Comparison of ENCODE assay signal across 8 cellular contexts in the genomic region with DNA sequence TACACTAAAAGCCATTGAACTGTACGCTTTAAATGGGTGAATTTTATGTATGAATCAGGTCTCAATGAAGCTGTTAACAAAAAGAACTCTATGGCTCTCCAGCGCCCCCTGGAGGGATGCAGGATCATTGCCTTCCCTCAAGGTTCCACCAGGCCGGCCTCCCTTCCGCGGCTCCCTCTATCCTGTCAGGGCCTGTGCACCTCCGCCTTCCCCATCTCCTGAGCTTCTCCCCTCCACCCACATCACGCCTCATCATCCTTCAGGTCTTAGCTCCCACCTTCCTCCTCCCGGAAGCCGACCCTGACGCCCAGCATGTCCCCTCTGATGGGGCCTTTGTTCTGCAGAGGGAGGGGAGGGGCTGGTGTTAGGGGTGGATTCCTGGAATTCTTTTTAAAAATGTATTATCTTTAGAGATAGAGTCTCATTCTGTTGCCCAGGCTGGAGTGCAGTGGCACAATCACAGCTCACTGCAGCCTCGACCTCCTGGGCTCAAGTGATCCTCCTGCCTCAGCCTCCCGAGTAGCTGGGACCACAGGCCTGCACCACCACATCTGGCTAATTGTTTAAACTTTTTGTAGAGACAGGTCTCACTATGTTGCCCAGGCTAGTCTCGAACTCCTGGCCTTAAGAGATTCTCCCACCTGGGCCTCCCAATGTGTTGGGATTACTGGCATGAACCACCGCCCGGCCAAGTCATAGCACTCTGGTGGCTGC. TPM values are rescaled to one million over a fixed set of nuclear protein-coding genes. Genes with fewer than 3 reads are reported as not detected.
A peak's percentile ranks its signal among the peaks of the same experiment; 100 is the strongest.
DNase-seq lines count a peak whose midpoint lies in the region; ATAC-seq lines count a peak whose summit lies in the region.

No MANE protein-coding gene starts in this region.

- H2AFZ ChIP-seq in Karpas-422 (ENCODE audit: low read length) = no peak overlapping the region

- H3K9me3 ChIP-seq in Karpas-422 (ENCODE audit: low read length) (no peaks in the 10 kb centered on the region), SK-N-MC (ENCODE audit: low read depth, low read length) (no peaks in the 10 kb centered on the region)

- H4K20me1 ChIP-seq in Karpas-422 (ENCODE audit: insufficient read depth, low read depth, low read length) = no peaks in the 10 kb centered on the region

- H3K9me3 Mint-ChIP-seq in activated naive CD4-positive, alpha-beta T cell treated with anti-CD3 and anti-CD28 coated beads for 36 hours = no peaks in the 10 kb centered on the region

- H3K4me1 Mint-ChIP-seq in activated naive CD4-positive, alpha-beta T cell treated with anti-CD3 and anti-CD28 coated beads for 36 hours (ENCODE audit: low read depth) = peaks cover 2% of the 10 kb centered on the region

- H3K27me3 ChIP-seq in Karpas-422 (ENCODE audit: low read length) = no peaks in the 10 kb centered on the region

- peaks cover 5% of the 10 kb centered on the region for H3K4me1 ChIP-seq in Karpas-422 (ENCODE audit: low read length)

- no peak overlapping the region for H3K27ac Mint-ChIP-seq in activated naive CD4-positive, alpha-beta T cell treated with anti-CD3 and anti-CD28 coated beads for 36 hours

- H3K36me3 ChIP-seq in Karpas-422 (ENCODE audit: insufficient read depth, low read length) (no peaks in the 10 kb centered on the region), SK-N-MC (ENCODE audit: insufficient read depth, low read length) (no peaks in the 10 kb centered on the region)

- peaks cover 2% of the 10 kb centered on the region for H3K27me3 Mint-ChIP-seq in activated naive CD4-positive, alpha-beta T cell treated with anti-CD3 and anti-CD28 coated beads for 36 hours (ENCODE audit: low read depth)

- DNase-seq in DMS79 treated with DMSO at 0.1 percent for 48 hours (lab: John Stamatoyannopoulos, UW) (peak; percentile 64), Karpas-422 (peak; percentile 89), SK-N-MC (ENCODE audit: low read depth, low spot score) (peak; percentile 26), Right ventricle myocardium inferior (ENCODE audit: missing footprints) (peak; percentile 91), posterior cingulate gyrus (peak; percentile 54 to 95 (median 81)), ureter (ENCODE audit: low spot score) (peak; percentile 77)
- DNase-seq in activated naive CD4-positive, alpha-beta T cell treated with anti-CD3 and anti-CD28 coated beads for 36 hours = peak; percentile 91

- H3K4me3 Mint-ChIP-seq in activated naive CD4-positive, alpha-beta T cell treated with anti-CD3 and anti-CD28 coated beads for 36 hours = no peak overlapping the region

- H3K27ac ChIP-seq in Karpas-422 (ENCODE audit: low read length) (no peak overlapping the region), SK-N-MC (no peak overlapping the region)

- CTCF ChIA-PET in activated naive CD4-positive, alpha-beta T cell treated with anti-CD3 and anti-CD28 coated beads for 36 hours (lab: Charles Lee) = interaction anchor here (0.5 to 3.7 kb wide), 24 partner anchors 9 to 157 kb away, joined by 3 to 25 read pairs (median 4); a partner anchor contains a TSS

- intact Hi-C loops in activated naive CD4-positive, alpha-beta T cell treated with anti-CD3 and anti-CD28 coated beads for 36 hours (cut with micrococcal nuclease) = loop anchor here (1.0 kb wide), 3 partner anchors 37 to 107 kb away; no protein-coding TSS in a partner anchor
- intact Hi-C loops in Right ventricle myocardium inferior (cut with DNase I) (loop anchor here (2.0 kb wide), 1 partner anchor 95 kb away; no protein-coding TSS in a partner anchor), posterior cingulate gyrus (cut with DNase I) (loop anchor here (1.0 kb wide), 1 partner anchor 95 kb away; no protein-coding TSS in a partner anchor)

- no peaks in the 10 kb centered on the region for H3K9me2 ChIP-seq in Karpas-422 (replicated peaks; ENCODE audit: insufficient read depth, low read length)

- peak; percentile 46 for ATAC-seq in Right ventricle myocardium inferior
- ATAC-seq in HG02970 (IDR thresholded peaks at IDR 0.05; ENCODE audit: low FRiP score, unreplicated experiment) = no peak

- H3K4me2 ChIP-seq in Karpas-422 (ENCODE audit: low read depth, low read length, poor library complexity, severe bottlenecking) = no peak overlapping the region

- H3K4me3 ChIP-seq in Karpas-422 (ENCODE audit: low read length) (no peak overlapping the region), SK-N-MC (no peak overlapping the region)

- no peaks in the 10 kb centered on the region for H3K36me3 Mint-ChIP-seq in activated naive CD4-positive, alpha-beta T cell treated with anti-CD3 and anti-CD28 coated beads for 36 hours (ENCODE audit: low read depth)

- H3K9ac ChIP-seq in Karpas-422 (ENCODE audit: low read length) = no peak overlapping the region
- H3K9ac ChIP-seq in SK-N-MC (ENCODE audit: insufficient read length) = no peak overlapping the region

- H3K79me2 ChIP-seq in Karpas-422 (ENCODE audit: low read length) = no peaks in the 10 kb centered on the region

RNA-seq across cellular contexts. Expression of a gene that starts 27.7 kb away (rescaled TPM):
- total RNA-seq in Karpas-422 (2014; rRNA removed; shearing (Covaris generic); ENCODE audit: low replicate concordance) = 3.3 and 11.2 TPM in 2 replicates
- total RNA-seq in activated naive CD4-positive, alpha-beta T cell treated with anti-CD3 and anti-CD28 coated beads for 36 hours = not detected
- total RNA-seq in Right ventricle myocardium inferior = 3.8 TPM
- total RNA-seq in ureter = 20.0 TPM

RNA-seq across cellular contexts. Expression of a gene that starts 42.6 kb away (rescaled TPM):
- 17.4 and 41.5 TPM in 2 replicates for total RNA-seq in Karpas-422 (2014; rRNA removed; shearing (Covaris generic); ENCODE audit: low replicate concordance)
- 10 to 100 TPM; 11.2 to 11.6 TPM for total RNA-seq in activated naive CD4-positive, alpha-beta T cell treated with anti-CD3 and anti-CD28 coated beads for 36 hours
- total RNA-seq in Right ventricle myocardium inferior (8.0 TPM), ureter (20.6 TPM)

RNA-seq across cellular contexts. Expression of a gene that starts 59.7 kb away (rescaled TPM):
- total RNA-seq in Karpas-422 (2014; rRNA removed; shearing (Covaris generic); ENCODE audit: low replicate concordance) = 1.1 TPM in 1 of 2 replicates, not detected in the other
- not detected for total RNA-seq in activated naive CD4-positive, alpha-beta T cell treated with anti-CD3 and anti-CD28 coated beads for 36 hours
- 0.95 TPM for total RNA-seq in Right ventricle myocardium inferior
- 2.1 TPM for total RNA-seq in ureter

Comparison
In these comparisons a context has a peak if more than half of its experiments do, and no peak if none do; other contexts are left out.
1. DNase-seq: peak in every context shown above with its lines; median percentile 91 in activated naive CD4-positive, alpha-beta T cell treated with anti-CD3 and anti-CD28 coated beads for 36 hours; 91 in Right ventricle myocardium inferior; 89 in Karpas-422; 81 in posterior cingulate gyrus; 77 in ureter; 64 in DMS79 treated with DMSO at 0.1 percent for 48 hours; 26 in SK-N-MC.